In the genomic region with DNA sequence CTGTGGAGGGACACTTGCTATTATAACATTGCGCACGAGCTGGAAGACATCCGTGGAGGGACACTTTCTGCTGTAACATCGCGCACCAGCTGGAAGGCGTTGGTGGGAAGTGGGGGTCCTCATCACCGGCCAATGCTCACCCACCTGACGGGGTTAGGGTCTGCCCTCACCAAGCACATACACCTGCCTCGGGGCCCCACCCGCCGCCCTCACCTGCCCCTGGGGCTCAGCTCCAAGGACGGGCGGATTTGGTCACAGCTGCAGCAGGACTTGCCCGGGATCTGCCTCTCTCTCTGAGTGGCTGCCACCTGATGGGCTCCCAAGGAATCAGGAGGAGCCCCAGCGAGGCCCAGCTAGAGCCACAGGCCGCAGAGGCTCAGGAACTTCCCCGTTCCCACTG, we compare ENCODE assay signal across 19 cellular contexts. TPM values are rescaled to one million over a fixed set of nuclear protein-coding genes. Genes with fewer than 3 reads are reported as not detected.
DNase-seq lines count a peak whose midpoint lies in the region; ATAC-seq and TF ChIP-seq lines count a peak whose summit lies in the region.
"Had no signal": no experiment of that assay in that cellular context is flagged by ENCODE, and none has a peak within 500 bp of the region (broad histone marks: within the 10 kb centered on the region; RNA-seq: fewer than 3 reads in every experiment).

No MANE protein-coding gene starts in this region.

- H3K27me3 Mint-ChIP-seq in memory B cell = no peaks in the 10 kb centered on the region
- no peaks in the 10 kb centered on the region for H3K27me3 Mint-ChIP-seq in stimulated activated naive B cell treated with anti-CD40 and anti-IgM and Interleukin-4, amounts not matched to agents 10 μg/mL and 1 μg/mL and 100 μg/mL, for 72 hours
- H3K27me3 Mint-ChIP-seq: CD4-positive, alpha-beta memory T cell had no signal

- no peak overlapping the region for H2AFZ ChIP-seq in OCI-LY3 (ENCODE audit: low read depth, low read length)

- H3K27ac Mint-ChIP-seq in memory B cell = peak overlapping the region; percentile 99
- H3K27ac Mint-ChIP-seq in stimulated activated naive B cell treated with anti-CD40 and anti-IgM and Interleukin-4, amounts not matched to agents 10 μg/mL and 1 μg/mL and 100 μg/mL, for 72 hours = peak overlapping the region; percentile 86
- H3K27ac Mint-ChIP-seq: CD4-positive, alpha-beta memory T cell had no signal

- ATAC-seq in right cardiac atrium = no peak
- ATAC-seq in Right ventricle myocardium superior (ENCODE audit: poor library complexity) = no peak
- ATAC-seq in memory B cell (ENCODE audit: low read depth) = no peak
- ATAC-seq in stimulated activated naive B cell treated with anti-CD40 and anti-IgM and Interleukin-4, amounts not matched to agents 10 μg/mL and 1 μg/mL and 100 μg/mL, for 72 hours (replicated peaks) = no peak

- intact Hi-C loops in right cardiac atrium (cut with DNase I) = loop anchor here in 1 of 4 donors (5.0 kb wide), 1 partner anchor 158 kb away; no protein-coding TSS in a partner anchor
- intact Hi-C loops in Right ventricle myocardium superior (cut with DNase I) = no loop called here

- TF ChIP-seq CTCF in OCI-LY3 (IDR thresholded peaks at IDR 0.05; ENCODE audit: low read depth, low read length) = no peak

- H3K27ac ChIP-seq in right cardiac atrium (ENCODE audit: low read length) (no peak overlapping the region), OCI-LY3 (ENCODE audit: low read length) (peak overlapping the region; percentile 100)

- H3K36me3 ChIP-seq in OCI-LY3 (replicated peaks; ENCODE audit: low read depth, low read length) (peaks cover 54% of the 10 kb centered on the region), HAP-1 (replicated peaks) (peaks cover 43% of the 10 kb centered on the region)

- H3K4me2 ChIP-seq in OCI-LY3 (ENCODE audit: low read length) = peak overlapping the region; percentile 11; the same call in 1 of the 2 replicates

- H3K9me3 ChIP-seq in right cardiac atrium (ENCODE audit: control insufficient read depth, low read length) = no peaks in the 10 kb centered on the region
- no peaks in the 10 kb centered on the region for H3K9me3 ChIP-seq in OCI-LY3 (ENCODE audit: insufficient read depth, low read length)
- no peaks in the 10 kb centered on the region for H3K9me3 ChIP-seq in HAP-1

- peaks cover 31% of the 10 kb centered on the region for H3K36me3 Mint-ChIP-seq in memory B cell
- peaks cover 71 to 85% of the 10 kb centered on the region in 2 donors for H3K36me3 Mint-ChIP-seq in stimulated activated naive B cell treated with anti-CD40 and anti-IgM and Interleukin-4, amounts not matched to agents 10 μg/mL and 1 μg/mL and 100 μg/mL, for 72 hours

- H3K79me2 ChIP-seq in OCI-LY3 (ENCODE audit: low read length) = peaks cover 93% of the 10 kb centered on the region

- H3K9ac ChIP-seq in OCI-LY3 (ENCODE audit: low read length) = peak overlapping the region; percentile 84; the same call in 1 of the 2 replicates

- peak in 2 of 3 donors; percentile 53 for DNase-seq in right cardiac atrium
- no peak for DNase-seq in Right ventricle myocardium superior
- DNase-seq in memory B cell (ENCODE audit: low spot score in 2 of 2) = no peak
- DNase-seq in stimulated activated naive B cell treated with anti-CD40 and anti-IgM and Interleukin-4, amounts not matched to agents 10 μg/mL and 1 μg/mL and 100 μg/mL, for 72 hours = no peak
- DNase-seq in HAP-1 (ENCODE audit: low spot score in 2 of 2) = no peak
- no peak for DNase-seq in NCI-H2196 (lab: John Stamatoyannopoulos, UW; ENCODE audit: unreplicated experiment)
- DNase-seq in NCI-H526 (lab: John Stamatoyannopoulos, UW) = no peak
- DNase-seq: 8988T; CD4-positive, alpha-beta memory T cell; GF-D8; H7; NCI-H1092 treated with DMSO at 0.1 percent for 48 hours; NCI-H2081; NCI-H2171 treated with DMSO at 0.1 percent for 48 hours; NCI-H446 treated with DMSO at 0.1 percent for 48 hours; NCI-H774 had no signal

- in situ Hi-C loops in HAP-1 (cut with MboI; ENCODE audit: low sequenced_read_pairs) = no loop called here

- H3K27me3 ChIP-seq in right cardiac atrium (ENCODE audit: control insufficient read depth, insufficient read depth) (no peaks in the 10 kb centered on the region), OCI-LY3 (ENCODE audit: low read depth, low read length) (no peaks in the 10 kb centered on the region), HAP-1 (ENCODE audit: low read depth) (no peaks in the 10 kb centered on the region)

- H3K4me3 ChIP-seq in right cardiac atrium (ENCODE audit: low read length) = no peak overlapping the region
- H3K4me3 ChIP-seq in OCI-LY3 (ENCODE audit: low read length) = no peak overlapping the region
- H3K4me3 ChIP-seq in HAP-1 = no peak overlapping the region

- no peaks in the 10 kb centered on the region for H3K9me3 Mint-ChIP-seq in memory B cell
- H3K9me3 Mint-ChIP-seq in stimulated activated naive B cell treated with anti-CD40 and anti-IgM and Interleukin-4, amounts not matched to agents 10 μg/mL and 1 μg/mL and 100 μg/mL, for 72 hours = no peaks in the 10 kb centered on the region
- H3K9me3 Mint-ChIP-seq: CD4-positive, alpha-beta memory T cell had no signal

- WGBS in right cardiac atrium = 94% methylated on average over 17 of the region's 17 CpGs

- no peaks in the 10 kb centered on the region for H4K20me1 ChIP-seq in OCI-LY3 (ENCODE audit: insufficient read depth, low read length)

- no peak overlapping the region for H3K4me3 Mint-ChIP-seq in memory B cell
- H3K4me3 Mint-ChIP-seq in stimulated activated naive B cell treated with anti-CD40 and anti-IgM and Interleukin-4, amounts not matched to agents 10 μg/mL and 1 μg/mL and 100 μg/mL, for 72 hours = peak overlapping the region in 1 of 2 donors; percentile 46
- H3K4me3 Mint-ChIP-seq: CD4-positive, alpha-beta memory T cell had no signal

- peaks cover 61% of the 10 kb centered on the region for H3K4me1 Mint-ChIP-seq in memory B cell
- H3K4me1 Mint-ChIP-seq in stimulated activated naive B cell treated with anti-CD40 and anti-IgM and Interleukin-4, amounts not matched to agents 10 μg/mL and 1 μg/mL and 100 μg/mL, for 72 hours = peaks cover 69 to 91% of the 10 kb centered on the region in 2 donors

- H3K4me1 ChIP-seq in right cardiac atrium (ENCODE audit: control insufficient read depth, insufficient read depth, low read length) (no peaks in the 10 kb centered on the region), OCI-LY3 (ENCODE audit: low read length) (peaks cover 97% of the 10 kb centered on the region), HAP-1 (no peaks in the 10 kb centered on the region)

RNA-seq across cellular contexts. Expression of a gene that starts 38.6 kb away (rescaled TPM):
- total RNA-seq in right cardiac atrium (not detected), Right ventricle myocardium superior (not detected)
- polyA plus RNA-seq in right cardiac atrium = not detected
- total RNA-seq: CD4-positive, alpha-beta memory T cell; RPMI7951 had no signal
- polyA plus RNA-seq: AG04450; CD4-positive, alpha-beta memory T cell had no signal

RNA-seq across cellular contexts. Expression of a gene that starts 39.9 kb away (rescaled TPM):
- total RNA-seq in right cardiac atrium (10 to 100 TPM; 11.0 to 19.7 (median 15.5) TPM), Right ventricle myocardium superior (11.5 TPM)
- polyA plus RNA-seq in right cardiac atrium = 15.6 TPM

Comparison
In these comparisons a context has a peak if more than half of its experiments do, and no peak if none do; other contexts are left out.
1. DNase-seq: peak in right cardiac atrium (2 of 3); none in Right ventricle myocardium superior (single experiment), memory B cell (0 of 2), stimulated activated naive B cell treated with anti-CD40 and anti-IgM and Interleukin-4, amounts not matched to agents 10 μg/mL and 1 μg/mL and 100 μg/mL, for 72 hours (single experiment), HAP-1 (0 of 2), NCI-H2196 (single experiment) and NCI-H526 (0 of 2).